ENCODE assay signal across 8 cellular contexts in genomic region chr19:47483800-47484690, GRCh38. TPM values are rescaled to one million over a fixed set of nuclear protein-coding genes. Genes with fewer than 3 reads are reported as not detected.
DNase-seq lines count a peak whose midpoint lies in the region; ATAC-seq and TF ChIP-seq lines count a peak whose summit lies in the region.

TSS of gene KPTN (minus strand) at chr19:47484219. CDS start at chr19:47484160, 59 bp downstream.

- DNase-seq in GM04504 (ENCODE audit: low read depth) (peak; percentile 72), NCI-H1092 treated with DMSO at 0.1 percent for 48 hours (lab: John Stamatoyannopoulos, UW) (peak; percentile 88), SKM-1 (lab: John Stamatoyannopoulos, UW; ENCODE audit: unreplicated experiment) (peak; percentile 38), glutamatergic neuron (peak; percentile 93), osteoblast (ENCODE audit: insufficient read length, low spot score, missing footprints) (peak; percentile 100), testis (peak; percentile 91)
- DNase-seq in activated naive CD4-positive, alpha-beta T cell treated with anti-CD3 and anti-CD28 coated beads, Interleukin-2, amount 50 U/mL, for 72 hours (ENCODE audit: low spot score in 2 of 2): peak; percentile 94 to 97

- peak; percentile 56 for ATAC-seq in HG02571 (IDR thresholded peaks at IDR 0.05; ENCODE audit: unreplicated experiment)
- peak; percentile 90 to 92 for ATAC-seq in activated naive CD4-positive, alpha-beta T cell treated with anti-CD3 and anti-CD28 coated beads, Interleukin-2, amount 50 U/mL, for 72 hours

- no peaks in the 10 kb centered on the region for H3K79me2 ChIP-seq in osteoblast (ENCODE audit: insufficient read depth, low read length)

- TF ChIP-seq CTCF in glutamatergic neuron (IDR thresholded peaks at IDR 0.05; ENCODE audit: partially characterized antibody, unreplicated experiment) (peak; percentile 98), osteoblast (IDR thresholded peaks at IDR 0.05; ENCODE audit: extremely low read depth, low read depth, low read length) (peak; percentile 91), testis (IDR thresholded peaks at IDR 0.05) (peak; percentile 83 to 94 (median 86))

- no peaks in the 10 kb centered on the region for H4K20me1 ChIP-seq in osteoblast (ENCODE audit: insufficient read depth, low read length)

- peak within 1 kb of the TSS; percentile 91 for H2AFZ ChIP-seq in osteoblast (ENCODE audit: low read length)

- H3K9me3 ChIP-seq in osteoblast (ENCODE audit: low read depth, low read length) (no peaks in the 10 kb centered on the region), testis (no peaks in the 10 kb centered on the region)

- H3K27ac ChIP-seq in osteoblast (ENCODE audit: low read depth, low read length) (peak within 1 kb of the TSS; percentile 77), testis (peak within 1 kb of the TSS; percentile 91 to 97)

- H3K27me3 Mint-ChIP-seq in glutamatergic neuron (ENCODE audit: unreplicated experiment): peaks cover 5% of the 10 kb centered on the region

- peaks cover 6 to 9% of the 10 kb centered on the region in 2 donors for H3K36me3 Mint-ChIP-seq in activated naive CD4-positive, alpha-beta T cell treated with anti-CD3 and anti-CD28 coated beads, Interleukin-2, amount 50 U/mL, for 72 hours
- peaks cover 4% of the 10 kb centered on the region for H3K36me3 Mint-ChIP-seq in glutamatergic neuron (ENCODE audit: unreplicated experiment)

- H3K27me3 ChIP-seq in osteoblast (ENCODE audit: insufficient read depth, low read length) (no peaks in the 10 kb centered on the region), testis (no peaks in the 10 kb centered on the region)

- peak within 1 kb of the TSS; percentile 94 for H3K4me2 ChIP-seq in osteoblast (ENCODE audit: insufficient read depth, low read length)

- peaks cover 4% of the 10 kb centered on the region for H3K4me1 ChIP-seq in osteoblast (ENCODE audit: insufficient read depth, low read length)
- peaks cover 6% of the 10 kb centered on the region for H3K4me1 ChIP-seq in testis

- intact Hi-C loops in testis (cut with DNase I; ENCODE audit: low total_unique reads): no loop called here

- H3K9me3 Mint-ChIP-seq in activated naive CD4-positive, alpha-beta T cell treated with anti-CD3 and anti-CD28 coated beads, Interleukin-2, amount 50 U/mL, for 72 hours: no peaks in the 10 kb centered on the region
- peaks cover 15% of the 10 kb centered on the region for H3K9me3 Mint-ChIP-seq in glutamatergic neuron (ENCODE audit: unreplicated experiment)

- H3K4me3 ChIP-seq in osteoblast (ENCODE audit: insufficient read depth, low read length) (peak within 1 kb of the TSS; percentile 93), testis (peak within 1 kb of the TSS; percentile 57 to 87)

- H3K4me3 Mint-ChIP-seq in glutamatergic neuron (ENCODE audit: unreplicated experiment): peak within 1 kb of the TSS; percentile 94

- TF ChIP-seq POLR2A in testis (IDR thresholded peaks at IDR 0.05): no peak

- 1 to 3% methylated on average over 16 to 52 of the region's 57 CpGs for whole genome bisulfite sequencing in testis, 2 donors

- peaks cover 18% of the 10 kb centered on the region for H3K4me1 Mint-ChIP-seq in glutamatergic neuron (ENCODE audit: low read depth, unreplicated experiment)

- H3K27ac Mint-ChIP-seq in activated naive CD4-positive, alpha-beta T cell treated with anti-CD3 and anti-CD28 coated beads, Interleukin-2, amount 50 U/mL, for 72 hours: peak within 1 kb of the TSS; percentile 99 to 100
- H3K27ac Mint-ChIP-seq in glutamatergic neuron (ENCODE audit: unreplicated experiment): peak within 1 kb of the TSS; percentile 99

- H3K36me3 ChIP-seq in osteoblast (ENCODE audit: insufficient read depth, low read length) (peaks cover 18% of the 10 kb centered on the region), testis (ENCODE audit: low read depth, missing control alignments) (no peaks in the 10 kb centered on the region)

RNA-seq across cellular contexts. Expression of gene KPTN, which starts in this region (rescaled TPM):
- 10 to 100 TPM; 15.3 to 24.8 TPM for total RNA-seq in activated naive CD4-positive, alpha-beta T cell treated with anti-CD3 and anti-CD28 coated beads, Interleukin-2, amount 50 U/mL, for 72 hours
- 51.2 TPM for total RNA-seq in glutamatergic neuron (ENCODE audit: unreplicated experiment)
- 2.1 and 4.0 TPM in 2 replicates for total RNA-seq in osteoblast
- 10 to 100 TPM; 12.9 to 30.0 TPM for total RNA-seq in testis
- 13.5 TPM for polyA plus RNA-seq in testis (ENCODE audit: insufficient read depth, low read depth, low replicate concordance)

Comparison
In these comparisons a context has a peak if more than half of its experiments do, and no peak if none do; other contexts are left out.
1. Peak in every context shown above with its lines: DNase-seq, ATAC-seq, H3K4me3 ChIP-seq and H3K27ac ChIP-seq.
2. DNase-seq: peak in every context shown above with its lines; median percentile 100 in osteoblast; 96 in activated naive CD4-positive, alpha-beta T cell treated with anti-CD3 and anti-CD28 coated beads, Interleukin-2, amount 50 U/mL, for 72 hours; 93 in glutamatergic neuron; 91 in testis; 88 in NCI-H1092 treated with DMSO at 0.1 percent for 48 hours; 72 in GM04504; 38 in SKM-1.